ENCODE assay signal across 1 cellular context in the genomic region with DNA sequence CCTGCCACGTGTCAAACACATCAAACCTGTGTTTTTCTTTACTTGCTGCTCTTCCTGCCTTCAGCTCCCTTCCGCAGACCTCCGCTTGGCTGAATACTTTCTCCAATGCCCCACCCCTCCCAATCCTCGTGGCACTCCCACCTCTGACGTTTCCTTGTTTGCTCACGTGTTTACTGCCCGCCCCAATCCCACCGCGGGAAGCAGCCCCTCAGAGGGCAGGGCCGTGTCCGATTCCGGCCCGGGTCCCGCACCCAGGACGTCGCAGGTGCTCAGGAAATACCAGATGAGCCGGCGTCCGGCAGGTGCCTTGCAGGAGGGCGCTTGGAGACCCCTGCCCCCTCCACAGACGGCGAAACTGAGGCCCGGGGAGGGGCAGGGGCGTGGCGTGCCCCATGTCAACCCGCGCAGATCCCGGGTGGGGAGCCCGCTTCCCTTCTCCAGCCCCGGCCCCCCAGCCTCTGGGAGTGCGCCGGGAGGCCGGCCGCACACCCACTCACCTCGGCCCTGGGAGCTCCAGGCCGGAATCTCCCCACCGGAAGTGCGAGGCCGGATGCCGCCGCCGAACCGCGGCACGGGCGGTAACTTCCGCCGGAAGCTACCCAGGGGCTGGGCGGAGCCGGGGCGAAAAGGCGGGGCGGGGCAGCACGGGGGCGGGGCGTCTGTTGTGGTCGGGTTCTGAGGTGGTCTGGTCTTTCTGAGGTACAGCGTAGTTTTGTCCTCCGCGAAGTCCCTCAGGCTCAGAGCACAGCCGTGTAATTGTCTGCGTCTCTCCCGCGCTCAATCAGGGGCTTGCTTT.
TF ChIP-seq lines count a peak whose summit lies in the region.

No MANE protein-coding gene starts in this region.

TF ChIP-seq in endothelial cell of umbilical vein, 7 proteins besides CTCF, POLR2A, EP300 and RAD21 (continued from another document):
- TF ChIP-seq, protein P1, sequence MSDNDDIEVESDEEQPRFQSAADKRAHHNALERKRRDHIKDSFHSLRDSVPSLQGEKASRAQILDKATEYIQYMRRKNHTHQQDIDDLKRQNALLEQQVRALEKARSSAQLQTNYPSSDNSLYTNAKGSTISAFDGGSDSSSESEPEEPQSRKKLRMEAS (IDR thresholded peaks at IDR 0.05; ENCODE audit: insufficient read depth, insufficient read length), result peak; percentile 92
- TF ChIP-seq FOS (IDR thresholded peaks at IDR 0.05; ENCODE audit: borderline replicate concordance, insufficient read depth, low read length), result no peak
- no peak for TF ChIP-seq GATA2 (IDR thresholded peaks at IDR 0.05; ENCODE audit: insufficient read depth, insufficient read length, low read depth, low read length)
- no peak for TF ChIP-seq MYC (IDR thresholded peaks at IDR 0.05; ENCODE audit: low read depth, low read length)
- TF ChIP-seq JUN (IDR thresholded peaks at IDR 0.05; ENCODE audit: borderline replicate concordance, insufficient read depth, insufficient read length, low read depth), result no peak
TF ChIP-seq in endothelial cell of umbilical vein: peak in this region for 2.
